ENCODE assay signal across 13 cellular contexts in genomic region chr12:43325786-43326185, GRCh38.
DNase-seq lines count a peak whose midpoint lies in the region; ATAC-seq and TF ChIP-seq lines count a peak whose summit lies in the region.
"Had no signal": no experiment of that assay in that cellular context is flagged by ENCODE, and none has a peak within 500 bp of the region (broad histone marks: within the 10 kb centered on the region; RNA-seq: fewer than 3 reads in every experiment).

No MANE protein-coding gene starts in this region.

- no peak overlapping the region for H3K4me3 Mint-ChIP-seq in stimulated activated naive B cell treated with anti-CD40 and anti-IgM and Interleukin-4, amounts not matched to agents 10 μg/mL and 1 μg/mL and 100 μg/mL, for 72 hours
- H3K4me3 Mint-ChIP-seq: activated naive CD8-positive, alpha-beta T cell treated with anti-CD3 and anti-CD28 coated beads, Interleukin-2, amount 10 ng/mL, durations not matched to agents 7 days and 5 days; CD8-positive, alpha-beta memory T cell had no signal

- H3K36me3 Mint-ChIP-seq in stimulated activated naive B cell treated with anti-CD40 and anti-IgM and Interleukin-4, amounts not matched to agents 10 μg/mL and 1 μg/mL and 100 μg/mL, for 72 hours, result no peaks in the 10 kb centered on the region
- H3K36me3 Mint-ChIP-seq: activated naive CD8-positive, alpha-beta T cell treated with anti-CD3 and anti-CD28 coated beads, Interleukin-2, amount 10 ng/mL, durations not matched to agents 7 days and 5 days; CD8-positive, alpha-beta memory T cell had no signal

- WGBS in hepatocyte (ENCODE audit: low lambda C conversion rate, missing lambda C conversion rate), result 92% methylated on average over 5 of the region's 5 CpGs

- H2AFZ ChIP-seq in hepatocyte, result no peak overlapping the region

- H3K9me2 ChIP-seq in hepatocyte (replicated peaks; ENCODE audit: insufficient read depth), result no peaks in the 10 kb centered on the region

- DNase-seq in KG1 (lab: John Stamatoyannopoulos, UW) (peak; percentile 42), COLO829 (ENCODE audit: low spot score) (no peak), DMS53 treated with DMSO at 0.1 percent for 48 hours (lab: John Stamatoyannopoulos, UW; ENCODE audit: unreplicated experiment) (no peak), hepatocyte (ENCODE audit: low spot score) (no peak)
- no peak for DNase-seq in stimulated activated naive B cell treated with anti-CD40 and anti-IgM and Interleukin-4, amounts not matched to agents 10 μg/mL and 1 μg/mL and 100 μg/mL, for 72 hours
- DNase-seq: activated naive CD8-positive, alpha-beta T cell treated with anti-CD3 and anti-CD28 coated beads, Interleukin-2, amount 10 ng/mL, durations not matched to agents 7 days and 5 days; CD8-positive, alpha-beta memory T cell; lower lobe of right lung; NCI-H2171 treated with DMSO at 0.1 percent for 48 hours; thyroid gland had no signal

- no peaks in the 10 kb centered on the region for H3K36me3 ChIP-seq in hepatocyte (replicated peaks; ENCODE audit: insufficient read depth, low read depth)
- H3K36me3 ChIP-seq: lower lobe of right lung, thyroid gland had no signal

- no peak overlapping the region for H3K4me3 ChIP-seq in hepatocyte
- H3K4me3 ChIP-seq: lower lobe of right lung, thyroid gland had no signal

- H3K9me3 ChIP-seq in hepatocyte (ENCODE audit: low read depth), result no peaks in the 10 kb centered on the region
- H3K9me3 ChIP-seq: lower lobe of right lung, thyroid gland had no signal

- no peak overlapping the region for H3K27ac Mint-ChIP-seq in stimulated activated naive B cell treated with anti-CD40 and anti-IgM and Interleukin-4, amounts not matched to agents 10 μg/mL and 1 μg/mL and 100 μg/mL, for 72 hours
- H3K27ac Mint-ChIP-seq: activated naive CD8-positive, alpha-beta T cell treated with anti-CD3 and anti-CD28 coated beads, Interleukin-2, amount 10 ng/mL, durations not matched to agents 7 days and 5 days; CD8-positive, alpha-beta memory T cell had no signal

- no peaks in the 10 kb centered on the region for H3K79me2 ChIP-seq in hepatocyte

- ATAC-seq in GM19351 (IDR thresholded peaks at IDR 0.05; ENCODE audit: unreplicated experiment) (peak; percentile 89), HG02798 (IDR thresholded peaks at IDR 0.05; ENCODE audit: poor library complexity, unreplicated experiment) (peak; percentile 94)
- ATAC-seq in stimulated activated naive B cell treated with anti-CD40 and anti-IgM and Interleukin-4, amounts not matched to agents 10 μg/mL and 1 μg/mL and 100 μg/mL, for 72 hours (replicated peaks), result peak; percentile 46 to 63
- ATAC-seq: lower lobe of right lung had no signal

- peaks cover 0 to 3% of the 10 kb centered on the region in 2 donors for H3K9me3 Mint-ChIP-seq in stimulated activated naive B cell treated with anti-CD40 and anti-IgM and Interleukin-4, amounts not matched to agents 10 μg/mL and 1 μg/mL and 100 μg/mL, for 72 hours

- H3K4me1 Mint-ChIP-seq in stimulated activated naive B cell treated with anti-CD40 and anti-IgM and Interleukin-4, amounts not matched to agents 10 μg/mL and 1 μg/mL and 100 μg/mL, for 72 hours, result peaks cover 0 to 6% of the 10 kb centered on the region in 2 donors
- H3K4me1 Mint-ChIP-seq: activated naive CD8-positive, alpha-beta T cell treated with anti-CD3 and anti-CD28 coated beads, Interleukin-2, amount 10 ng/mL, durations not matched to agents 7 days and 5 days; CD8-positive, alpha-beta memory T cell had no signal

- H3K27ac ChIP-seq in hepatocyte, result no peak overlapping the region
- H3K27ac ChIP-seq: epithelial cell of prostate, lower lobe of right lung, thyroid gland had no signal

- no peaks in the 10 kb centered on the region for H4K20me1 ChIP-seq in hepatocyte (ENCODE audit: insufficient read depth, poor library complexity, severe bottlenecking)

- H3K4me2 ChIP-seq in hepatocyte, result no peak overlapping the region

- no peaks in the 10 kb centered on the region for H3K27me3 ChIP-seq in hepatocyte
- H3K27me3 ChIP-seq: thyroid gland had no signal

- H3K27me3 Mint-ChIP-seq in stimulated activated naive B cell treated with anti-CD40 and anti-IgM and Interleukin-4, amounts not matched to agents 10 μg/mL and 1 μg/mL and 100 μg/mL, for 72 hours, result peaks cover 3 to 12% of the 10 kb centered on the region in 2 donors
- H3K27me3 Mint-ChIP-seq: activated naive CD8-positive, alpha-beta T cell treated with anti-CD3 and anti-CD28 coated beads, Interleukin-2, amount 10 ng/mL, durations not matched to agents 7 days and 5 days had no signal

- no peak for TF ChIP-seq CTCF in hepatocyte (IDR thresholded peaks at IDR 0.05; ENCODE audit: poor library complexity)

- no peaks in the 10 kb centered on the region for H3K4me1 ChIP-seq in hepatocyte (ENCODE audit: insufficient read depth)
- H3K4me1 ChIP-seq: lower lobe of right lung, thyroid gland had no signal
